12 cellular contexts compared by ENCODE assay signal in genomic region chr7:44307905-44308740, GRCh38. TPM values are rescaled to one million over a fixed set of nuclear protein-coding genes. Genes with fewer than 3 reads are reported as not detected.
DNase-seq lines count a peak whose midpoint lies in the region; ATAC-seq and FAIRE-seq lines count a peak whose summit lies in the region.
"Had no signal": no experiment of that assay in that cellular context is flagged by ENCODE, and none has a peak within 500 bp of the region (broad histone marks: within the 10 kb centered on the region; RNA-seq: fewer than 3 reads in every experiment).

No MANE protein-coding gene starts in this region.

- no peak overlapping the region for H3K27ac Mint-ChIP-seq in activated naive CD8-positive, alpha-beta T cell
- no peak overlapping the region for H3K27ac Mint-ChIP-seq in activated naive CD8-positive, alpha-beta T cell treated with anti-CD3 and anti-CD28 coated beads for 36 hours
- H3K27ac Mint-ChIP-seq: activated T-cell treated with anti-CD3 and anti-CD28 coated beads, Interleukin-2, amount 50 U/mL, for 72 hours had no signal

- ATAC-seq in stimulated activated naive CD8-positive, alpha-beta T cell treated with anti-CD3 and anti-CD28 coated beads, Interleukin-15, Interleukin-2, amounts not matched to agents 100 U/mL and 50 U/mL, for 24 hours = no peak

- peak overlapping the region; percentile 10 for H3K4me3 Mint-ChIP-seq in activated naive CD8-positive, alpha-beta T cell
- H3K4me3 Mint-ChIP-seq in activated naive CD8-positive, alpha-beta T cell treated with anti-CD3 and anti-CD28 coated beads for 36 hours = no peak overlapping the region

- FAIRE-seq in urothelium cell line (lab: Jason Lieb, UNC) = peak; percentile 46

- no peaks in the 10 kb centered on the region for H3K36me3 Mint-ChIP-seq in activated naive CD8-positive, alpha-beta T cell
- H3K36me3 Mint-ChIP-seq in activated naive CD8-positive, alpha-beta T cell treated with anti-CD3 and anti-CD28 coated beads for 36 hours = no peaks in the 10 kb centered on the region

- peaks cover 5% of the 10 kb centered on the region for H3K27me3 Mint-ChIP-seq in activated naive CD8-positive, alpha-beta T cell
- peaks cover 9% of the 10 kb centered on the region for H3K27me3 Mint-ChIP-seq in activated naive CD8-positive, alpha-beta T cell treated with anti-CD3 and anti-CD28 coated beads for 36 hours

- H3K4me1 Mint-ChIP-seq in activated naive CD8-positive, alpha-beta T cell (ENCODE audit: low read depth) = peaks cover 3% of the 10 kb centered on the region
- H3K4me1 Mint-ChIP-seq in activated naive CD8-positive, alpha-beta T cell treated with anti-CD3 and anti-CD28 coated beads for 36 hours = peaks cover 2% of the 10 kb centered on the region
- H3K4me1 Mint-ChIP-seq: nephron had no signal

- DNase-seq in activated naive CD8-positive, alpha-beta T cell treated with anti-CD3 and anti-CD28 coated beads for 36 hours = no peak
- DNase-seq in ecto neural progenitor cell (ENCODE audit: low spot score) (peak; percentile 44), mucosa of gallbladder (ENCODE audit: low spot score) (peak; percentile 8), urothelium cell line (ENCODE audit: low spot score) (no peak), NAMALWA (ENCODE audit: low spot score) (no peak), NCI-H1105 treated with DMSO at 0.1 percent for 48 hours (lab: John Stamatoyannopoulos, UW) (no peak)
- no peak for DNase-seq in stimulated activated naive CD8-positive, alpha-beta T cell treated with anti-CD3 and anti-CD28 coated beads, Interleukin-15, Interleukin-2, amounts not matched to agents 100 U/mL and 50 U/mL, for 24 hours
- DNase-seq: activated CD4-positive, CD25-positive, alpha-beta regulatory T cell; effector CD8-positive, alpha-beta T cell had no signal

- H3K9me3 Mint-ChIP-seq in activated naive CD8-positive, alpha-beta T cell (ENCODE audit: low read depth) = no peaks in the 10 kb centered on the region
- H3K9me3 Mint-ChIP-seq in activated naive CD8-positive, alpha-beta T cell treated with anti-CD3 and anti-CD28 coated beads for 36 hours = no peaks in the 10 kb centered on the region
- H3K9me3 Mint-ChIP-seq: activated T-cell treated with anti-CD3 and anti-CD28 coated beads, Interleukin-2, amount 50 U/mL, for 72 hours had no signal

RNA-seq across cellular contexts. Expression of gene CAMK2B, which starts 17.3 kb away (rescaled TPM):
- under 1 TPM; 0.62 to 0.97 TPM for total RNA-seq in activated naive CD8-positive, alpha-beta T cell treated with anti-CD3 and anti-CD28 coated beads for 36 hours
- total RNA-seq in mucosa of gallbladder = 0.23 TPM

Comparison
In these comparisons a context has a peak if more than half of its experiments do, and no peak if none do; other contexts are left out.
1. DNase-seq: peak in ecto neural progenitor cell (single experiment) and mucosa of gallbladder (single experiment); none in activated naive CD8-positive, alpha-beta T cell treated with anti-CD3 and anti-CD28 coated beads for 36 hours (single experiment), urothelium cell line (single experiment), NAMALWA (single experiment), stimulated activated naive CD8-positive, alpha-beta T cell treated with anti-CD3 and anti-CD28 coated beads, Interleukin-15, Interleukin-2, amounts not matched to agents 100 U/mL and 50 U/mL, for 24 hours (single experiment) and NCI-H1105 treated with DMSO at 0.1 percent for 48 hours (single experiment).